In the genomic region with DNA sequence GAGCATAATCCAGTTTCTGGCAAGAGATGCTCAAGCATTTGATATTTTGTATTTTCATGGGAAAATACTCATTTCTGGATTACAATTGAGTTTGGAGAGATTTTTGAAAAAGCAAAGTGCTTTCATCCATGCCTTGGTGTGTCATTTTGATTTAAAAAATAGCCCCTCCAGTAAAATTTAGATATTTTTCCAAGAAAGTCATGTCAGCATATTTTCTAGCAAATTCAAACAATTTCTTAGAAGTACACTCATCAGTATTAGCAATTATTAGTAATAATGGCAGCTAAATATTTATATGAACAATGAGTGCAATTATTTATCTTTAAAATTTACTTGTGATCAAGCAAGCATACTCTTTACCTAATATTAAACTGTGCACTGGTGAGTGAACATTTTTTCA, we compare ENCODE assay signal across 34 cellular contexts.
"Had no signal": no experiment of that assay in that cellular context is flagged by ENCODE, and none has a peak within 500 bp of the region (broad histone marks: within the 10 kb centered on the region; RNA-seq: fewer than 3 reads in every experiment).

No MANE protein-coding gene starts in this region.

- DNase-seq: Kasumi-1, MG63, MM.1S, NCI-H1048, NCI-H1092, NCI-H1092 treated with DMSO at 0.1 percent for 48 hours, NCI-H1105, NCI-H1105 treated with DMSO at 0.1 percent for 48 hours, NCI-H1417, NCI-H1417 treated with DMSO at 0.1 percent for 48 hours, NCI-H1436, NCI-H1436 treated with DMSO at 0.1 percent for 48 hours, NCI-H146, NCI-H1694, NCI-H1694 treated with DMSO at 0.1 percent for 48 hours, NCI-H187, NCI-H187 treated with DMSO at 0.1 percent for 48 hours, NCI-H1930, NCI-H2029, NCI-H2029 treated with DMSO at 0.1 percent for 48 hours, NCI-H2081, NCI-H2081 treated with DMSO at 0.1 percent for 48 hours, NCI-H2107, NCI-H2171, NCI-H2171 treated with DMSO at 0.1 percent for 48 hours, NCI-H2227 treated with DMSO at 0.1 percent for 48 hours, NCI-H226, NCI-H345, NCI-H446, NCI-H446 treated with DMSO at 0.1 percent for 48 hours, NCI-H510A, NCI-H510A treated with DMSO at 0.1 percent for 48 hours, NCI-H524, NCI-H524 treated with DMSO at 0.1 percent for 48 hours had no signal

- H3K9me3 ChIP-seq: MG63 had no signal

- H3K27me3 ChIP-seq: MG63 had no signal

- H3K36me3 ChIP-seq: MG63 had no signal

- H3K4me3 ChIP-seq: MG63 had no signal
